ENCODE assay signal across 1 cellular context in genomic region chr14:37545174-37545573, GRCh38.
TF ChIP-seq lines count a peak whose summit lies in the region.

No MANE protein-coding gene starts in this region.

TF ChIP-seq in HepG2, 621 proteins besides CTCF, POLR2A, EP300 and RAD21 (continued from another document):
- no peak for TF ChIP-seq PATZ1 (CRISPR knock-in tag; IDR thresholded peaks at IDR 0.05)
